In genomic region chr19:55579766-55580621, GRCh38 we compare ENCODE assay signal across 8 cellular contexts. TPM values are rescaled to one million over a fixed set of nuclear protein-coding genes. Genes with fewer than 3 reads are reported as not detected.
DNase-seq lines count a peak whose midpoint lies in the region; TF ChIP-seq lines count a peak whose summit lies in the region.

No MANE protein-coding gene starts in this region.

- H2AK5ac ChIP-seq in mesenchymal stem cell (ENCODE audit: low read length, severe bottlenecking) = peak overlapping the region; percentile 76

- no peak for TF ChIP-seq CTCF in OCI-LY1 (IDR thresholded peaks at IDR 0.05; ENCODE audit: low read length)
- no peak for TF ChIP-seq CTCF in vagina (IDR thresholded peaks at IDR 0.05)

- H4K20me1 ChIP-seq in OCI-LY1 (ENCODE audit: insufficient read depth, low read length) = no peaks in the 10 kb centered on the region

- peak overlapping the region; percentile 100 for H2BK5ac ChIP-seq in mesenchymal stem cell (ENCODE audit: low read depth, low read length, poor library complexity, severe bottlenecking)

- H3K4me3 ChIP-seq in OCI-LY1 (ENCODE audit: low read depth, low read length, poor library complexity, severe bottlenecking) (peak overlapping the region; percentile 73), duodenal mucosa (ENCODE audit: low read depth in 1 of 2, low read length in 2 of 2) (peak overlapping the region; percentile 80 to 81), mesenchymal stem cell (ENCODE audit: insufficient read depth in 1 of 2, low read depth in 1 of 2, low read length in 2 of 2) (peak overlapping the region; percentile 86 to 90), vagina (peak overlapping the region; percentile 96)

- H3K36me3 Mint-ChIP-seq in activated CD4-positive, alpha-beta T cell treated with anti-CD3 and anti-CD28 coated beads, Interleukin-2, amount 10 ng/mL, durations not matched to agents 24 days and 14 days (ENCODE audit: low read depth) = peaks cover 9% of the 10 kb centered on the region

- H3K9ac ChIP-seq in OCI-LY1 (ENCODE audit: low read length) = peak overlapping the region; percentile 78
- peak overlapping the region; percentile 72 to 76 for H3K9ac ChIP-seq in duodenal mucosa (ENCODE audit: low read depth in 1 of 2, low read length in 2 of 2)
- peak overlapping the region; percentile 86 for H3K9ac ChIP-seq in mesenchymal stem cell (ENCODE audit: low read length)

- H3K27me3 ChIP-seq in OCI-LY1 (ENCODE audit: insufficient read depth, low read length) (no peaks in the 10 kb centered on the region; the same call in 1 of the 2 replicates), duodenal mucosa (ENCODE audit: control insufficient read depth in 1 of 2, insufficient read depth in 2 of 2, low read length in 2 of 2) (peaks cover 0 to 4% of the 10 kb centered on the region in 2 donors), mesenchymal stem cell (ENCODE audit: control insufficient read depth in 1 of 2, insufficient read depth in 1 of 2, low read length in 2 of 2) (no peaks in the 10 kb centered on the region), vagina (no peaks in the 10 kb centered on the region)

- peak overlapping the region in 1 of 2 experiments; percentile 81 for H3K23ac ChIP-seq in mesenchymal stem cell (ENCODE audit: low read length in 2 of 2)

- H3K4me1 Mint-ChIP-seq in activated CD4-positive, alpha-beta T cell treated with anti-CD3 and anti-CD28 coated beads, Interleukin-2, amount 10 ng/mL, durations not matched to agents 24 days and 14 days = peaks cover 13% of the 10 kb centered on the region

- peak overlapping the region; percentile 83 for H3K27ac Mint-ChIP-seq in activated CD4-positive, alpha-beta T cell treated with anti-CD3 and anti-CD28 coated beads, Interleukin-2, amount 10 ng/mL, durations not matched to agents 24 days and 14 days

- H3K27ac ChIP-seq in OCI-LY1 (ENCODE audit: low read depth, low read length, poor library complexity, severe bottlenecking) = peak overlapping the region; percentile 29
- peak overlapping the region; percentile 70 for H3K27ac ChIP-seq in duodenal mucosa (ENCODE audit: low read depth, low read length)
- peak overlapping the region; percentile 99 for H3K27ac ChIP-seq in mesenchymal stem cell (ENCODE audit: low read length, poor library complexity, severe bottlenecking)
- H3K27ac ChIP-seq in vagina = peak overlapping the region; percentile 96

- peak overlapping the region; percentile 92 for H4K8ac ChIP-seq in mesenchymal stem cell (ENCODE audit: low read length)

- no peaks in the 10 kb centered on the region for H3K79me2 ChIP-seq in OCI-LY1 (ENCODE audit: insufficient read depth, low read length)

- no peaks in the 10 kb centered on the region for H3K9me3 Mint-ChIP-seq in activated CD4-positive, alpha-beta T cell treated with anti-CD3 and anti-CD28 coated beads, Interleukin-2, amount 10 ng/mL, durations not matched to agents 24 days and 14 days

- WGBS in mesenchymal stem cell = 13% methylated on average over 20 of the region's 20 CpGs

- peak overlapping the region; percentile 86 for H3K4me2 ChIP-seq in OCI-LY1 (ENCODE audit: low read length)
- peak overlapping the region; percentile 68 for H3K4me2 ChIP-seq in mesenchymal stem cell (ENCODE audit: low read length, poor library complexity, severe bottlenecking)

- H3K4me3 Mint-ChIP-seq in activated CD4-positive, alpha-beta T cell treated with anti-CD3 and anti-CD28 coated beads, Interleukin-2, amount 10 ng/mL, durations not matched to agents 24 days and 14 days = peak overlapping the region; percentile 87

- H3K36me3 ChIP-seq in OCI-LY1 (ENCODE audit: insufficient read depth, low read length) = peaks cover 11% of the 10 kb centered on the region
- no peaks in the 10 kb centered on the region for H3K36me3 ChIP-seq in duodenal mucosa (ENCODE audit: control insufficient read depth in 1 of 2, insufficient read depth in 2 of 2, low read length in 2 of 2)
- H3K36me3 ChIP-seq in mesenchymal stem cell (ENCODE audit: control insufficient read depth in 1 of 2, insufficient read depth in 2 of 2, low read depth in 1 of 2, low read length in 2 of 2) = peaks cover 13 to 29% of the 10 kb centered on the region in 2 experiments
- peaks cover 0 to 7% of the 10 kb centered on the region in 2 donors for H3K36me3 ChIP-seq in vagina

- peak overlapping the region; percentile 88 to 98 for H3K18ac ChIP-seq in mesenchymal stem cell (ENCODE audit: low read depth in 1 of 2, low read length in 2 of 2)

- H2BK12ac ChIP-seq in mesenchymal stem cell (ENCODE audit: low read length in 2 of 2) = no peak overlapping the region

- peaks cover 2% of the 10 kb centered on the region for H3K79me1 ChIP-seq in mesenchymal stem cell (replicated peaks; ENCODE audit: low read length, poor library complexity, severe bottlenecking)

- H3K9me2 ChIP-seq in OCI-LY1 (ENCODE audit: low read depth, low read length) = no peaks in the 10 kb centered on the region

- peak overlapping the region in 1 of 2 experiments; percentile 99 for H3K14ac ChIP-seq in mesenchymal stem cell (ENCODE audit: low read length in 2 of 2)

- peak overlapping the region; percentile 86 for H4K91ac ChIP-seq in mesenchymal stem cell (ENCODE audit: low read length)

- H3K9me3 ChIP-seq in OCI-LY1 (ENCODE audit: low read length) (no peaks in the 10 kb centered on the region), duodenal mucosa (ENCODE audit: control insufficient read depth in 1 of 2, low read length in 2 of 2) (no peaks in the 10 kb centered on the region), mesenchymal stem cell (ENCODE audit: control insufficient read depth, low read length) (no peaks in the 10 kb centered on the region), vagina (no peaks in the 10 kb centered on the region)

- intact Hi-C loops in activated CD4-positive, alpha-beta T cell treated with anti-CD3 and anti-CD28 coated beads, Interleukin-2, amount 10 ng/mL, durations not matched to agents 24 days and 14 days (cut with micrococcal nuclease) = loop anchor here (2.0 to 5.0 kb wide), 3 partner anchors 19 to 63 kb away; partner anchors contain the start of genes FIZ1 and ZNF784
- intact Hi-C loops in vagina (cut with DNase I) = no loop called here

- TF ChIP-seq POLR2A in vagina (IDR thresholded peaks at IDR 0.05) = no peak

- peak overlapping the region; percentile 66 for H2BK15ac ChIP-seq in mesenchymal stem cell (ENCODE audit: low read depth, poor library complexity, severe bottlenecking)

- no peak overlapping the region for H2AFZ ChIP-seq in OCI-LY1 (ENCODE audit: low read length)
- H2AFZ ChIP-seq in mesenchymal stem cell (ENCODE audit: low read depth, low read length) = no peak overlapping the region

- peak overlapping the region; percentile 62 to 98 for H3K4ac ChIP-seq in mesenchymal stem cell (ENCODE audit: low read depth in 1 of 2, low read length in 2 of 2)

- peak overlapping the region; percentile 94 for H2BK120ac ChIP-seq in mesenchymal stem cell (ENCODE audit: low read depth, low read length)

- no peaks in the 10 kb centered on the region for H3F3A ChIP-seq in OCI-LY1 (ENCODE audit: insufficient read depth, low read length)

- DNase-seq in activated CD4-positive, alpha-beta T cell treated with anti-CD3 and anti-CD28 coated beads, Interleukin-2, amount 10 ng/mL, durations not matched to agents 24 days and 14 days = peak; percentile 75
- DNase-seq in activated CD4-positive, alpha-beta T cell treated with anti-CD3 and anti-CD28 coated beads for 48 hours = no peak
- DNase-seq in mesenchymal stem cell = peak; percentile 63
- no peak for DNase-seq in vagina (ENCODE audit: extremely low spot score in 2 of 2)
- DNase-seq in MV-4-11 (lab: John Stamatoyannopoulos, UW) = no peak
- no peak for DNase-seq in globus pallidus (ENCODE audit: low spot score)

- peaks cover 15% of the 10 kb centered on the region for H3K4me1 ChIP-seq in OCI-LY1 (ENCODE audit: insufficient read depth, low read length, severe bottlenecking)
- H3K4me1 ChIP-seq in duodenal mucosa (ENCODE audit: control insufficient read depth in 1 of 2, insufficient read depth in 2 of 2, low read length in 2 of 2) = peaks cover 16 to 18% of the 10 kb centered on the region in 2 donors
- H3K4me1 ChIP-seq in mesenchymal stem cell (ENCODE audit: control insufficient read depth, insufficient read depth, low read depth, low read length) = peaks cover 35% of the 10 kb centered on the region
- peaks cover 23% of the 10 kb centered on the region for H3K4me1 ChIP-seq in vagina

- H3K27me3 Mint-ChIP-seq in activated CD4-positive, alpha-beta T cell treated with anti-CD3 and anti-CD28 coated beads, Interleukin-2, amount 10 ng/mL, durations not matched to agents 24 days and 14 days = peaks cover 5% of the 10 kb centered on the region

RNA-seq across cellular contexts. Expression of gene ZNF579, which starts 0.7 kb away (rescaled TPM):
- 9.6 and 10.4 TPM in 2 replicates for total RNA-seq in activated CD4-positive, alpha-beta T cell treated with anti-CD3 and anti-CD28 coated beads, Interleukin-2, amount 10 ng/mL, durations not matched to agents 24 days and 14 days
- 25.8 TPM for polyA plus RNA-seq in mesenchymal stem cell (2013, experiment 1 of 2)
- 25.7 TPM for polyA plus RNA-seq in mesenchymal stem cell (2013, experiment 2 of 2)
- total RNA-seq in vagina = 3.2 TPM

RNA-seq across cellular contexts. Expression of gene FIZ1, which starts 19.3 kb away (rescaled TPM):
- total RNA-seq in activated CD4-positive, alpha-beta T cell treated with anti-CD3 and anti-CD28 coated beads, Interleukin-2, amount 10 ng/mL, durations not matched to agents 24 days and 14 days = 20.4 and 21.4 TPM in 2 replicates
- polyA plus RNA-seq in mesenchymal stem cell (2013, experiment 1 of 2) = 8.5 TPM
- 8.9 TPM for polyA plus RNA-seq in mesenchymal stem cell (2013, experiment 2 of 2)
- 5.4 TPM for total RNA-seq in vagina

RNA-seq across cellular contexts. Expression of gene ZNF524, which starts 20.1 kb away (rescaled TPM):
- 17.8 and 19.0 TPM in 2 replicates for total RNA-seq in activated CD4-positive, alpha-beta T cell treated with anti-CD3 and anti-CD28 coated beads, Interleukin-2, amount 10 ng/mL, durations not matched to agents 24 days and 14 days
- polyA plus RNA-seq in mesenchymal stem cell (2013, experiment 1 of 2) = 8.4 TPM
- 9.2 TPM for polyA plus RNA-seq in mesenchymal stem cell (2013, experiment 2 of 2)
- 15.5 TPM for total RNA-seq in vagina

RNA-seq across cellular contexts. Expression of gene ZNF865, which starts 25.5 kb away (rescaled TPM):
- 12.2 and 12.5 TPM in 2 replicates for total RNA-seq in activated CD4-positive, alpha-beta T cell treated with anti-CD3 and anti-CD28 coated beads, Interleukin-2, amount 10 ng/mL, durations not matched to agents 24 days and 14 days
- 9.1 TPM for polyA plus RNA-seq in mesenchymal stem cell (2013, experiment 1 of 2)
- 8.8 TPM for polyA plus RNA-seq in mesenchymal stem cell (2013, experiment 2 of 2)
- 8.8 TPM for total RNA-seq in vagina

RNA-seq across cellular contexts. Expression of gene SBK3, which starts 34.7 kb away (rescaled TPM):
- total RNA-seq in activated CD4-positive, alpha-beta T cell treated with anti-CD3 and anti-CD28 coated beads, Interleukin-2, amount 10 ng/mL, durations not matched to agents 24 days and 14 days = not detected in 2 replicates
- not detected for polyA plus RNA-seq in mesenchymal stem cell (2013, experiment 1 of 2)
- not detected for polyA plus RNA-seq in mesenchymal stem cell (2013, experiment 2 of 2)
- not detected for total RNA-seq in vagina

Comparison
In these comparisons a context has a peak if more than half of its experiments do, and no peak if none do; other contexts are left out.
1. DNase-seq: peak in activated CD4-positive, alpha-beta T cell treated with anti-CD3 and anti-CD28 coated beads, Interleukin-2, amount 10 ng/mL, durations not matched to agents 24 days and 14 days (single experiment) and mesenchymal stem cell (single experiment); none in activated CD4-positive, alpha-beta T cell treated with anti-CD3 and anti-CD28 coated beads for 48 hours (single experiment), vagina (0 of 2), MV-4-11 (single experiment) and globus pallidus (single experiment).
2. H3K27ac ChIP-seq: peak in every context shown above with its lines; median percentile 99 in mesenchymal stem cell; 96 in vagina; 70 in duodenal mucosa; 29 in OCI-LY1.
3. Peak in every context shown above with its lines, with median percentiles within 50 percentile points of each other: H3K4me3 ChIP-seq and H3K9ac ChIP-seq.